Comparison of ENCODE assay signal across 13 cellular contexts in genomic region chr10:31972519-31973041, GRCh38.
"Had no signal": no experiment of that assay in that cellular context is flagged by ENCODE, and none has a peak within 500 bp of the region (broad histone marks: within the 10 kb centered on the region; RNA-seq: fewer than 3 reads in every experiment).

No MANE protein-coding gene starts in this region.

- H3K36me3 ChIP-seq: heart left ventricle, left lung, spleen, transverse colon had no signal

- DNase-seq: activated CD4-positive, alpha-beta T cell treated with anti-CD3 and anti-CD28 coated beads for 48 hours; activated naive CD4-positive, alpha-beta T cell treated with Interleukin-2 at 50 U/mL for 16 hours; foreskin melanocyte; heart left ventricle; left lung; natural killer cell; psoas muscle; spleen; stimulated activated CD4-positive, alpha-beta T cell treated with anti-CD3 and anti-CD28 coated beads, Interleukin-1b, Interleukin-23, amount 100 ng/mL, for 48 hours; stimulated activated naive B cell treated with anti-CD40 and anti-IgM and Interleukin-4, amounts not matched to agents 10 μg/mL and 1 μg/mL and 100 μg/mL, for 72 hours; substantia nigra; transverse colon had no signal

- H3K27me3 ChIP-seq: heart left ventricle, left lung, spleen, transverse colon had no signal

- H3K4me1 ChIP-seq: psoas muscle had no signal

- H3K4me3 ChIP-seq: heart left ventricle, left lung, psoas muscle, spleen, transverse colon had no signal

- H3K27ac ChIP-seq: heart left ventricle, left lung, psoas muscle, spleen, transverse colon had no signal

- ATAC-seq: left lung; psoas muscle; sciatic nerve; stimulated activated naive B cell treated with anti-CD40 and anti-IgM and Interleukin-4, amounts not matched to agents 10 μg/mL and 1 μg/mL and 100 μg/mL, for 72 hours had no signal

- H3K9me3 ChIP-seq: heart left ventricle, left lung, psoas muscle, spleen, transverse colon had no signal
